ENCODE assay signal across 30 cellular contexts in the genomic region with DNA sequence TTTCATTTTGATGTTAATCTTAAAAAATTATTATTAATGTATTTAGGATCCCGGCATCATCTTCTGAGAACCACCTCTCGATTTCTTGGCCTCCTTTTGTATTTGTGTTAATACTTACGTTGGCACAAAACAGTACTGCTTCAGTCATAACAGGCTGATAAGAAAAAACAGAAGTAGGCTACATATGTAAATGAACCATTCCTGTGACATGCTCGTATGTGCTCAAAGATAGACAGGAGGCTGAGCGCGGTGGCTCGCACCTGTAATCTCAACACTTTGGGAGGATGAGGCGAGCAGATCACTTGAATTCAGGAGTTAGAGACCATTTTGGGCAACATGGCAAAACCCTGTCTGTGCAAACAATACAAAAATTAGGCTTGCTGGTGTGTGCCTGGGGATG.
"Had no signal": no experiment of that assay in that cellular context is flagged by ENCODE, and none has a peak within 500 bp of the region (broad histone marks: within the 10 kb centered on the region; RNA-seq: fewer than 3 reads in every experiment).

No MANE protein-coding gene starts in this region.

- H3K27me3 ChIP-seq: ascending aorta, breast epithelium, cardiac muscle cell, dorsolateral prefrontal cortex had no signal

- ATAC-seq: activated CD4-positive, alpha-beta T cell treated with anti-CD3 and anti-CD28 coated beads for 36 hours; activated CD8-positive, alpha-beta memory T cell treated with anti-CD3 and anti-CD28 coated beads, Interleukin-2, amount 10 ng/mL, durations not matched to agents 7 days and 5 days; activated CD8-positive, alpha-beta T cell treated with anti-CD3 and anti-CD28 coated beads, Interleukin-2, amount 10 ng/mL, durations not matched to agents 7 days and 5 days; activated naive CD4-positive, alpha-beta T cell treated with anti-CD3 and anti-CD28 coated beads, Interleukin-2, amount 50 U/mL, for 72 hours; esophagus mucosa; heart left ventricle; T-helper 17 cell had no signal

- DNase-seq: activated CD4-positive, alpha-beta memory T cell treated with anti-CD3 and anti-CD28 coated beads for 36 hours; activated CD4-positive, alpha-beta T cell treated with anti-CD3 and anti-CD28 coated beads for 36 hours; activated CD4-positive, alpha-beta T cell treated with anti-CD3 and anti-CD28 coated beads, Interleukin-2, amount 10 ng/mL, durations not matched to agents 24 days and 14 days; activated CD4-positive, CD25-positive, alpha-beta regulatory T cell; activated CD4-positive, CD25-positive, alpha-beta regulatory T cell treated with anti-CD3 and anti-CD28 coated beads, Interleukin-2, amount 50 U/mL, for 72 hours; activated CD8-positive, alpha-beta memory T cell treated with anti-CD3 and anti-CD28 coated beads, Interleukin-2, amount 10 ng/mL, durations not matched to agents 7 days and 5 days; activated CD8-positive, alpha-beta memory T cell treated with anti-CD3 and anti-CD28 coated beads, Interleukin-2, amount 50 U/mL, for 4 hours; activated CD8-positive, alpha-beta T cell treated with anti-CD3 and anti-CD28 coated beads, Interleukin-2, amount 10 ng/mL, durations not matched to agents 7 days and 5 days; activated effector memory CD4-positive, alpha-beta T cell treated with anti-CD3 and anti-CD28 coated beads, Interleukin-2, amount 50 U/mL, for 16 hours; activated naive CD4-positive, alpha-beta T cell; activated naive CD4-positive, alpha-beta T cell treated with anti-CD3 and anti-CD28 coated beads, Interleukin-2, amount 10 ng/mL, durations not matched to agents 7 days and 5 days; activated naive CD8-positive, alpha-beta T cell treated with anti-CD3 and anti-CD28 coated beads, Interleukin-2, amount 10 ng/mL, durations not matched to agents 7 days and 5 days; activated T-cell treated with anti-CD3 and anti-CD28 coated beads, Interleukin-2, amount 50 U/mL, for 1 hour; activated T-cell treated with anti-CD3 and anti-CD28 coated beads, Interleukin-2, amount 50 U/mL, for 48 hours; central memory CD4-positive, alpha-beta T cell; dorsolateral prefrontal cortex; effector memory CD4-positive, alpha-beta T cell; endodermal cell; foreskin fibroblast; glutamatergic neuron; heart left ventricle; T-helper 1 cell; T-helper 17 cell had no signal

- H3K4me3 ChIP-seq: ascending aorta, breast epithelium, cardiac muscle cell, coronary artery, dorsolateral prefrontal cortex, heart left ventricle had no signal

- FAIRE-seq: frontal cortex had no signal

- H3K36me3 ChIP-seq: ascending aorta, breast epithelium, cardiac muscle cell, heart left ventricle had no signal

- H3K9me3 ChIP-seq: ascending aorta, breast epithelium, heart left ventricle had no signal

- H3K27ac ChIP-seq: ascending aorta, breast epithelium, cardiac muscle cell, coronary artery, dorsolateral prefrontal cortex, heart left ventricle had no signal

- H3K4me1 ChIP-seq: ascending aorta, breast epithelium, heart left ventricle had no signal
